In the genomic region with DNA sequence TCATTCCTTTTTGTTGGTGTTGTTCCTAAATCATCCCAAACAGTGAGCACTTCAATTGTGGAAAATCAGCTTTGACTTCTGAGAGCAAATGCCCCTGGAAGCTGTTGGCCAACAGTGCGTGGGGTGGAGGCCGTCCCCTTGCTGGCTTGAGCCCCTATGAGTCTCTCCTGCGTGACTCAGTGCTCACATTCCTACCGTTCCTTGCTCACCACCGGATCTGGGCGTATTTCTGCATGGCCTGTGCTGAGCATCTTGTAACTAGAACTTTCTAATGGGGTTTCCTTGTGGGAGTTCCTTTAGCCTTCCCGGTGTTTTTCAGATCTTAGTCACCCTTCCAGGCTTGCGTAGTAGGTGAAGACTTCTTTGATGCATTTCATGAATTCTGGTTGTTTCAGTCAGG, we compare ENCODE assay signal across 13 cellular contexts. TPM values are rescaled to one million over a fixed set of nuclear protein-coding genes. Genes with fewer than 3 reads are reported as not detected.
DNase-seq lines count a peak whose midpoint lies in the region; TF ChIP-seq lines count a peak whose summit lies in the region.
"Had no signal": no experiment of that assay in that cellular context is flagged by ENCODE, and none has a peak within 500 bp of the region (broad histone marks: within the 10 kb centered on the region; RNA-seq: fewer than 3 reads in every experiment).

No MANE protein-coding gene starts in this region.

- H3K4me1 Mint-ChIP-seq in progenitor cell of endocrine pancreas (ENCODE audit: low read depth): peaks cover 14% of the 10 kb centered on the region
- H3K4me1 Mint-ChIP-seq: activated CD4-positive, alpha-beta T cell treated with anti-CD3 and anti-CD28 coated beads, Interleukin-2, amount 10 ng/mL, durations not matched to agents 24 days and 14 days had no signal

- intact Hi-C loops in colonic mucosa (cut with DNase I): no loop called here

- TF ChIP-seq CTCF in colonic mucosa (IDR thresholded peaks at IDR 0.05) (no peak), progenitor cell of endocrine pancreas (IDR thresholded peaks at IDR 0.05; ENCODE audit: unreplicated experiment) (no peak)

- H3K36me3 ChIP-seq in colonic mucosa: no peaks in the 10 kb centered on the region

- H3K4me3 Mint-ChIP-seq in progenitor cell of endocrine pancreas (ENCODE audit: low read depth): no peak overlapping the region
- H3K4me3 Mint-ChIP-seq: activated CD4-positive, alpha-beta T cell treated with anti-CD3 and anti-CD28 coated beads, Interleukin-2, amount 10 ng/mL, durations not matched to agents 24 days and 14 days had no signal

- H3K9me3 Mint-ChIP-seq in progenitor cell of endocrine pancreas (ENCODE audit: low read depth): no peaks in the 10 kb centered on the region
- H3K9me3 Mint-ChIP-seq: activated CD4-positive, alpha-beta T cell treated with anti-CD3 and anti-CD28 coated beads, Interleukin-2, amount 10 ng/mL, durations not matched to agents 24 days and 14 days had no signal

- H3K27ac ChIP-seq in colonic mucosa: no peak overlapping the region

- peaks cover 4% of the 10 kb centered on the region for H3K27me3 Mint-ChIP-seq in progenitor cell of endocrine pancreas
- H3K27me3 Mint-ChIP-seq: activated CD4-positive, alpha-beta T cell treated with anti-CD3 and anti-CD28 coated beads, Interleukin-2, amount 10 ng/mL, durations not matched to agents 24 days and 14 days had no signal

- H3K9me3 ChIP-seq in colonic mucosa: no peaks in the 10 kb centered on the region

- no peaks in the 10 kb centered on the region for H3K27me3 ChIP-seq in colonic mucosa

- DNase-seq in GOT3 (lab: John Stamatoyannopoulos, UW) (peak; percentile 17), SW 1271 (lab: John Stamatoyannopoulos, UW) (peak; percentile 72 to 93), fibroblast of the conjunctiva (ENCODE audit: low read depth) (peak; percentile 78), smooth muscle cell of the brain vasculature (ENCODE audit: low read depth, low spot score) (peak; percentile 29), colonic mucosa (no peak), NCI-H2171 treated with DMSO at 0.1 percent for 48 hours (lab: John Stamatoyannopoulos, UW) (no peak), progenitor cell of endocrine pancreas (ENCODE audit: low spot score, unreplicated experiment) (no peak), NCI-H510A treated with DMSO at 0.1 percent for 48 hours (lab: John Stamatoyannopoulos, UW) (no peak)
- DNase-seq: activated CD4-positive, alpha-beta T cell treated with anti-CD3 and anti-CD28 coated beads, Interleukin-2, amount 10 ng/mL, durations not matched to agents 24 days and 14 days; foreskin melanocyte; SHP77; stimulated activated naive CD4-positive, alpha-beta T cell had no signal

- no peak overlapping the region for H3K4me3 ChIP-seq in colonic mucosa

- no peak overlapping the region for H3K27ac Mint-ChIP-seq in progenitor cell of endocrine pancreas
- H3K27ac Mint-ChIP-seq: activated CD4-positive, alpha-beta T cell treated with anti-CD3 and anti-CD28 coated beads, Interleukin-2, amount 10 ng/mL, durations not matched to agents 24 days and 14 days had no signal

- H3K36me3 Mint-ChIP-seq in progenitor cell of endocrine pancreas (ENCODE audit: insufficient read depth): peaks cover 9% of the 10 kb centered on the region

- no peaks in the 10 kb centered on the region for H3K4me1 ChIP-seq in colonic mucosa

- H3K9ac ChIP-seq in colonic mucosa (ENCODE audit: low read depth in 2 of 2, low read length in 2 of 2): no peak overlapping the region

RNA-seq across cellular contexts. Expression of gene SERPINA2, which starts 7.2 kb away (rescaled TPM):
- total RNA-seq in colonic mucosa (not detected), progenitor cell of endocrine pancreas (not detected in 2 replicates)
- total RNA-seq: activated CD4-positive, alpha-beta T cell treated with anti-CD3 and anti-CD28 coated beads, Interleukin-2, amount 10 ng/mL, durations not matched to agents 24 days and 14 days; G401 had no signal

RNA-seq across cellular contexts. Expression of gene SERPINA1, which starts 14.7 kb away (rescaled TPM):
- total RNA-seq in colonic mucosa (100 to 1,000 TPM; 153 to 278 TPM), progenitor cell of endocrine pancreas (411 and 431 TPM in 2 replicates)
- total RNA-seq: G401 had no signal

RNA-seq across cellular contexts. Expression of gene SERPINA6, which starts 50.6 kb away (rescaled TPM):
- 1 to 10 TPM; 3.4 to 5.7 TPM for total RNA-seq in colonic mucosa
- total RNA-seq in progenitor cell of endocrine pancreas: 1.6 and 2.0 TPM in 2 replicates
- total RNA-seq: activated CD4-positive, alpha-beta T cell treated with anti-CD3 and anti-CD28 coated beads, Interleukin-2, amount 10 ng/mL, durations not matched to agents 24 days and 14 days; G401 had no signal

Comparison
In these comparisons a context has a peak if more than half of its experiments do, and no peak if none do; other contexts are left out.
1. DNase-seq: peak in GOT3 (single experiment), SW 1271 (2 of 2), fibroblast of the conjunctiva (single experiment) and smooth muscle cell of the brain vasculature (single experiment); none in colonic mucosa (single experiment), NCI-H2171 treated with DMSO at 0.1 percent for 48 hours (single experiment), progenitor cell of endocrine pancreas (single experiment) and NCI-H510A treated with DMSO at 0.1 percent for 48 hours (single experiment).